In genomic region chr2:157837851-157838441, GRCh38 we compare ENCODE assay signal across 8 cellular contexts. TPM values are rescaled to one million over a fixed set of nuclear protein-coding genes. Genes with fewer than 3 reads are reported as not detected.
DNase-seq lines count a peak whose midpoint lies in the region; ATAC-seq and TF ChIP-seq lines count a peak whose summit lies in the region.

No MANE protein-coding gene starts in this region.

- no peaks in the 10 kb centered on the region for H3K36me3 ChIP-seq in ectodermal cell (ENCODE audit: control insufficient read depth, insufficient read depth, low read length)

- no peaks in the 10 kb centered on the region for H3K9me3 ChIP-seq in ectodermal cell (ENCODE audit: control insufficient read depth, low read length)

- peaks cover 35% of the 10 kb centered on the region for H3K4me1 ChIP-seq in ectodermal cell (ENCODE audit: control insufficient read depth, insufficient read depth, low read length)

- H3K4me3 ChIP-seq in ectodermal cell (ENCODE audit: insufficient read depth, low read depth, low read length) = no peak overlapping the region

- TF ChIP-seq CTCF in GM10266 (IDR thresholded peaks at IDR 0.05; ENCODE audit: control insufficient read depth, insufficient read depth, low read depth, missing control alignments) = no peak

- DNase-seq in Daoy (ENCODE audit: low read depth) (peak; percentile 51), NCI-H446 treated with DMSO at 0.1 percent for 48 hours (lab: John Stamatoyannopoulos, UW) (peak; percentile 76), myocyte (ENCODE audit: low read depth) (peak; percentile 97), HK-2 (ENCODE audit: unreplicated experiment) (no peak), GM10266 (ENCODE audit: extremely low spot score) (no peak)
- no peak for DNase-seq in activated CD8-positive, alpha-beta memory T cell treated with anti-CD3 and anti-CD28 coated beads for 24 hours

- WGBS in ectodermal cell, 2 experiments = 64 to 67% methylated on average over 13 of the region's 13 CpGs

- ATAC-seq in HG03139 (IDR thresholded peaks at IDR 0.05; ENCODE audit: unreplicated experiment) = no peak

- H3K27ac ChIP-seq in ectodermal cell (ENCODE audit: insufficient read depth, low read depth, low read length, poor library complexity, severe bottlenecking) = peak overlapping the region; percentile 91

- no peaks in the 10 kb centered on the region for H3K27me3 ChIP-seq in ectodermal cell (ENCODE audit: control insufficient read depth, insufficient read depth, low read length, poor library complexity, severe bottlenecking)

RNA-seq across cellular contexts. Expression of gene ACVR1, which starts 38.2 kb away (rescaled TPM):
- 7.2 and 11.3 TPM in 2 replicates for total RNA-seq in Daoy (2014; rRNA removed; shearing (Covaris generic))
- 20.3 TPM for polyA plus RNA-seq in ectodermal cell (2013, experiment 1 of 4)
- polyA plus RNA-seq in ectodermal cell (2013, experiment 2 of 4) = 24.5 TPM
- 17.3 TPM for polyA plus RNA-seq in ectodermal cell (2013, experiment 3 of 4)
- polyA plus RNA-seq in ectodermal cell (2013, experiment 4 of 4) = 19.2 TPM
- 43.0 and 48.8 TPM in 2 replicates for total RNA-seq in myocyte
- 38.8 TPM for polyA plus RNA-seq in myocyte (2012)

Comparison
In these comparisons a context has a peak if more than half of its experiments do, and no peak if none do; other contexts are left out.
1. DNase-seq: peak in Daoy (single experiment), NCI-H446 treated with DMSO at 0.1 percent for 48 hours (single experiment) and myocyte (single experiment); none in HK-2 (single experiment), activated CD8-positive, alpha-beta memory T cell treated with anti-CD3 and anti-CD28 coated beads for 24 hours (single experiment) and GM10266 (single experiment).